In the genomic region with DNA sequence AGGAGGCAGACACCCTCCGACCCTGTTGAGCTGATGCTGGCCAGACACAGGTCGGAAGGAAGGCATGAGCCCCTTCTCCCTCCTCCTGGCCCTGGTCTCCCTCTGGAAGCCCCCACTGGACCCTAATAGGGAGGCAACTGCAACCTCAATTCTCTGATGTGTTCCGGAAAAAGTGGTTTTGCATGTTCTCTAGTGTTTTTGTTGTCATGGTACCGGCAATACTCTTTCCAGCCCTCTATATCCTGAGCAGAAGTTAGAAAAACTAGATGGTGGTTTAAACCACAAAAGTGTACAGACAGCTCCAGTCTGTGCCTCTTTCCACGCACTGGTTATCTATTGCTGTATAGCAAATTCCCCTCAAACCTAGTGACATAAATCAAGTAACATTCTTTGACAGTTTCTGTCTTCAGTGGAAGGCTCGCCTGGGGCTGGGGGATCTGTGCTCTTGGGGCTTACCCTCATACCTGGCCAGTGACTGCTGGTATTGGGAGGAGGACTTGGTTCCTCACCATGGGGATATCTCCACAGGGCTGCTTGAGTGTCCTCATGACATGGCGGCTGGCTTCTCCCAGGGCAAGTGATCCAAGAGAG, we compare ENCODE assay signal across 8 cellular contexts. TPM values are rescaled to one million over a fixed set of nuclear protein-coding genes. Genes with fewer than 3 reads are reported as not detected.
A peak's percentile ranks its signal among the peaks of the same experiment; 100 is the strongest.
DNase-seq lines count a peak whose midpoint lies in the region; ATAC-seq and TF ChIP-seq lines count a peak whose summit lies in the region.

No MANE protein-coding gene starts in this region.

- H3K9me3 Mint-ChIP-seq in activated naive CD4-positive, alpha-beta T cell treated with anti-CD3 and anti-CD28 coated beads, Interleukin-2, amount 50 U/mL, for 72 hours = no peaks in the 10 kb centered on the region

- no peaks in the 10 kb centered on the region for H3K4me1 ChIP-seq in suprapubic skin

- TF ChIP-seq EP300 in suprapubic skin (IDR thresholded peaks at IDR 0.05) = no peak

- H3K36me3 Mint-ChIP-seq in activated naive CD4-positive, alpha-beta T cell treated with anti-CD3 and anti-CD28 coated beads, Interleukin-2, amount 50 U/mL, for 72 hours = peaks cover 34 to 47% of the 10 kb centered on the region in 2 donors

- 63% methylated on average over 6 of the region's 7 CpGs for whole genome bisulfite sequencing in suprapubic skin

- no peak overlapping the region for H3K4me3 ChIP-seq in suprapubic skin

- TF ChIP-seq CTCF in suprapubic skin (IDR thresholded peaks at IDR 0.05) = no peak

- H3K36me3 ChIP-seq in suprapubic skin = no peaks in the 10 kb centered on the region

- DNase-seq in activated naive CD4-positive, alpha-beta T cell treated with Interleukin-2 at 50 U/mL for 16 hours = peak; percentile 31
- DNase-seq in activated naive CD4-positive, alpha-beta T cell treated with anti-CD3 and anti-CD28 coated beads, Interleukin-2, amount 50 U/mL, for 16 hours = no peak
- DNase-seq in KBM-7 = peak; percentile 73
- DNase-seq in activated naive CD4-positive, alpha-beta T cell treated with anti-CD3 and anti-CD28 coated beads, Interleukin-2, amount 50 U/mL, for 72 hours (ENCODE audit: low spot score in 2 of 2) = no peak
- no peak for DNase-seq in suprapubic skin (ENCODE audit: low spot score in 2 of 2)
- DNase-seq in NCI-H146 treated with DMSO at 0.1 percent for 48 hours (lab: John Stamatoyannopoulos, UW; ENCODE audit: unreplicated experiment) = no peak
- DNase-seq in NCI-H146 (lab: John Stamatoyannopoulos, UW) = no peak

- TF ChIP-seq POLR2A in suprapubic skin (IDR thresholded peaks at IDR 0.05) = no peak

- peak overlapping the region; percentile 51 for H3K27ac ChIP-seq in suprapubic skin

- ATAC-seq in activated naive CD4-positive, alpha-beta T cell treated with anti-CD3 and anti-CD28 coated beads, Interleukin-2, amount 50 U/mL, for 72 hours = peak; percentile 88 to 90
- no peak for ATAC-seq in GM21528 (IDR thresholded peaks at IDR 0.05; ENCODE audit: low FRiP score, unreplicated experiment)

- no peaks in the 10 kb centered on the region for H3K27me3 ChIP-seq in suprapubic skin

- H3K27ac Mint-ChIP-seq in activated naive CD4-positive, alpha-beta T cell treated with anti-CD3 and anti-CD28 coated beads, Interleukin-2, amount 50 U/mL, for 72 hours = peak overlapping the region; percentile 72 to 73

- H3K9me3 ChIP-seq in suprapubic skin = no peaks in the 10 kb centered on the region

- in situ Hi-C loops in KBM-7 (cut with MboI; ENCODE audit: low pct_unique_long_range_greater_than_20kb, low sequenced_read_pairs) = loop anchor here (25.0 kb wide), 1 partner anchor 475 kb away; no protein-coding TSS in a partner anchor

RNA-seq across cellular contexts. Expression of a gene that starts 37.0 kb away (rescaled TPM):
- total RNA-seq in activated naive CD4-positive, alpha-beta T cell treated with anti-CD3 and anti-CD28 coated beads, Interleukin-2, amount 50 U/mL, for 72 hours = 100 to 1,000 TPM; 122 to 143 TPM
- 1 to 10 TPM; 2.8 to 5.1 (median 3.4) TPM for total RNA-seq in suprapubic skin

RNA-seq across cellular contexts. Expression of a gene that starts 42.3 kb away (rescaled TPM):
- total RNA-seq in activated naive CD4-positive, alpha-beta T cell treated with anti-CD3 and anti-CD28 coated beads, Interleukin-2, amount 50 U/mL, for 72 hours = 10 to 100 TPM; 51.4 to 91.0 TPM
- total RNA-seq in suprapubic skin = 10 to 100 TPM; 27.5 to 63.8 (median 49.4) TPM

Comparison
In these comparisons a context has a peak if more than half of its experiments do, and no peak if none do; other contexts are left out.
1. DNase-seq: peak in activated naive CD4-positive, alpha-beta T cell treated with Interleukin-2 at 50 U/mL for 16 hours (single experiment) and KBM-7 (single experiment); none in activated naive CD4-positive, alpha-beta T cell treated with anti-CD3 and anti-CD28 coated beads, Interleukin-2, amount 50 U/mL, for 16 hours (single experiment), activated naive CD4-positive, alpha-beta T cell treated with anti-CD3 and anti-CD28 coated beads, Interleukin-2, amount 50 U/mL, for 72 hours (0 of 2), suprapubic skin (0 of 2), NCI-H146 treated with DMSO at 0.1 percent for 48 hours (single experiment) and NCI-H146 (single experiment).
2. RNA of a gene that starts 37.0 kb away (total RNA-seq): 122 to 143 TPM in activated naive CD4-positive, alpha-beta T cell treated with anti-CD3 and anti-CD28 coated beads, Interleukin-2, amount 50 U/mL, for 72 hours; 2.8 to 5.1 TPM in suprapubic skin; every median in the first group is over 10 times any median in the second.